Comparison of ENCODE assay signal across 8 cellular contexts in genomic region chr4:89254847-89255246, GRCh38. TPM values are rescaled to one million over a fixed set of nuclear protein-coding genes. Genes with fewer than 3 reads are reported as not detected.
DNase-seq lines count a peak whose midpoint lies in the region; ATAC-seq and TF ChIP-seq lines count a peak whose summit lies in the region.

No MANE protein-coding gene starts in this region.

- CTCF ChIA-PET in OCI-LY7 (lab: Charles Lee; ENCODE audit: unreplicated experiment) = interaction anchor here (0.6 kb wide), 1 partner anchor 106 kb away, joined by 3 read pairs; no protein-coding TSS in a partner anchor

- ATAC-seq in GM21825 (IDR thresholded peaks at IDR 0.05; ENCODE audit: unreplicated experiment) = peak; percentile 50

- H3K9me3 ChIP-seq in OCI-LY7 (ENCODE audit: low read length) (peaks cover 5% of the 10 kb centered on the region; the same call in 1 of the 2 replicates), iPS DF 6.9 (ENCODE audit: control insufficient read depth, insufficient read depth, low read length) (no peaks in the 10 kb centered on the region)

- peak; percentile 99 for TF ChIP-seq CTCF in OCI-LY7 (conservative IDR thresholded peaks at IDR 0.05; ENCODE audit: low read length)

- H3K4me3 ChIP-seq in OCI-LY7 (ENCODE audit: low read depth, low read length, poor library complexity, severe bottlenecking) = no peak overlapping the region
- no peak overlapping the region for H3K4me3 ChIP-seq in iPS DF 6.9 (ENCODE audit: low read length)

- H4K20me1 ChIP-seq in OCI-LY7 (ENCODE audit: insufficient read depth, low read length) = no peaks in the 10 kb centered on the region

- H3K4me1 ChIP-seq in OCI-LY7 (ENCODE audit: insufficient read depth, low read length, poor library complexity, severe bottlenecking) (no peaks in the 10 kb centered on the region), iPS DF 6.9 (ENCODE audit: control insufficient read depth, insufficient read depth, low read length) (peaks cover 4% of the 10 kb centered on the region; the same call in 1 of the 2 replicates)

- no TSS peak for BruUV-seq in OCI-LY7 (replicated peaks; lab: Mats Ljungman, UMichigan)

- no peak overlapping the region for H3K4me2 ChIP-seq in OCI-LY7 (ENCODE audit: low read length)

- H3K36me3 ChIP-seq in OCI-LY7 (ENCODE audit: insufficient read depth, low read length) (no peaks in the 10 kb centered on the region), iPS DF 6.9 (ENCODE audit: control insufficient read depth, insufficient read depth, low read length) (no peaks in the 10 kb centered on the region)

- intact Hi-C loops in OCI-LY7 (cut with micrococcal nuclease; ENCODE audit: unreplicated experiment) = loop anchor here (1.0 to 2.0 kb wide), 2 partner anchors 44 to 179 kb away; no protein-coding TSS in a partner anchor

- H3K9me2 ChIP-seq in OCI-LY7 (ENCODE audit: insufficient read depth, low read length) = no peaks in the 10 kb centered on the region

- H3K27me3 ChIP-seq in iPS DF 6.9 (ENCODE audit: control insufficient read depth, insufficient read depth, low read length) = no peaks in the 10 kb centered on the region

- H2AFZ ChIP-seq in OCI-LY7 (ENCODE audit: low read length) = no peak overlapping the region

- WGBS in iPS DF 6.9 (ENCODE audit: insufficient coverage, insufficient read length) = no CpG with 5 or more reads among the region's 3 CpGs

- no peak overlapping the region for H3K27ac ChIP-seq in OCI-LY7 (ENCODE audit: low read depth, low read length, poor library complexity, severe bottlenecking)
- no peak overlapping the region for H3K27ac ChIP-seq in iPS DF 6.9 (ENCODE audit: low read length)

- POLR2A ChIA-PET in OCI-LY7 (lab: Charles Lee) = interaction anchor here (0.7 to 0.9 kb wide), 2 partner anchors 22 to 180 kb away, joined by 3 read pairs; no protein-coding TSS in a partner anchor

- H3K79me2 ChIP-seq in OCI-LY7 (ENCODE audit: insufficient read depth, low read depth, low read length) = no peaks in the 10 kb centered on the region

- DNase-seq in DMS53 (lab: John Stamatoyannopoulos, UW) = peak; percentile 72
- DNase-seq in OCI-LY7 (ENCODE audit: low spot score) = peak; percentile 48
- peak; percentile 24 for DNase-seq in activated T-helper 9 cell treated with anti-CD3 and anti-CD28 coated beads, Interleukin-2, amount 50 U/mL, for 16 hours (ENCODE audit: low read depth)
- peak; percentile 29 for DNase-seq in iPS DF 6.9 (ENCODE audit: low read depth, low spot score)
- peak; percentile 11 for DNase-seq in stimulated activated CD8-positive, alpha-beta memory T cell treated with anti-CD3 and anti-CD28 coated beads, Interleukin-12 subunit alpha, Interleukin-12 subunit beta, amount 100 ng/mL, for 24 hours (ENCODE audit: extremely low read depth)
- DNase-seq in KG1 (lab: John Stamatoyannopoulos, UW) = no peak
- DNase-seq in amniotic stem cell (lab: John Stamatoyannopoulos, UW) = no peak

RNA-seq across cellular contexts. Expression of gene GPRIN3, which starts 52.8 kb away (rescaled TPM):
- total RNA-seq in OCI-LY7 (2014; rRNA removed; shearing (Covaris generic)) = 3.6 and 4.6 TPM in 2 replicates
- 9.3 and 9.9 TPM in 2 replicates for total RNA-seq in OCI-LY7 (2022)

Comparison
In these comparisons a context has a peak if more than half of its experiments do, and no peak if none do; other contexts are left out.
1. DNase-seq: peak in DMS53 (single experiment), OCI-LY7 (single experiment), activated T-helper 9 cell treated with anti-CD3 and anti-CD28 coated beads, Interleukin-2, amount 50 U/mL, for 16 hours (single experiment), iPS DF 6.9 (single experiment) and stimulated activated CD8-positive, alpha-beta memory T cell treated with anti-CD3 and anti-CD28 coated beads, Interleukin-12 subunit alpha, Interleukin-12 subunit beta, amount 100 ng/mL, for 24 hours (single experiment); none in KG1 (single experiment) and amniotic stem cell (single experiment).